ENCODE assay signal across 23 cellular contexts in genomic region chr10:107913317-107914294, GRCh38.
A peak's percentile ranks its signal among the peaks of the same experiment; 100 is the strongest.
DNase-seq lines count a peak whose midpoint lies in the region; ATAC-seq and TF ChIP-seq lines count a peak whose summit lies in the region.
"Had no signal": no experiment of that assay in that cellular context is flagged by ENCODE, and none has a peak within 500 bp of the region (broad histone marks: within the 10 kb centered on the region; RNA-seq: fewer than 3 reads in every experiment).

No MANE protein-coding gene starts in this region.

- 38 to 64% methylated on average over 2 to 5 of the region's 6 CpGs for WGBS in endodermal cell (ENCODE audit: insufficient coverage in 1 of 2, insufficient read length in 1 of 2), 2 experiments

- TF ChIP-seq CTCF in cardiac muscle cell (IDR thresholded peaks at IDR 0.05; ENCODE audit: low read depth, low read length) (no peak), endodermal cell (conservative IDR thresholded peaks at IDR 0.05) (no peak), mesothelial cell of epicardium (IDR thresholded peaks at IDR 0.05; ENCODE audit: unreplicated experiment) (no peak)

- H3K4me1 Mint-ChIP-seq in endodermal cell, result peaks cover 28% of the 10 kb centered on the region
- peaks cover 18% of the 10 kb centered on the region for H3K4me1 Mint-ChIP-seq in mesothelial cell of epicardium
- H3K4me1 Mint-ChIP-seq: activated naive CD8-positive, alpha-beta T cell treated with anti-CD3 and anti-CD28 coated beads, Interleukin-2, amount 50 U/mL, for 24 hours; CD4-positive, alpha-beta memory T cell had no signal

- no peak overlapping the region for H3K27ac ChIP-seq in cardiac muscle cell
- no peak overlapping the region for H3K27ac ChIP-seq in endodermal cell (ENCODE audit: low read depth, low read length)
- H3K27ac ChIP-seq: A549, heart right ventricle, left ventricle myocardium inferior, right atrium auricular region, thoracic aorta had no signal

- ATAC-seq in Right ventricle myocardium inferior, result no peak
- ATAC-seq in GM19452 (IDR thresholded peaks at IDR 0.05; ENCODE audit: unreplicated experiment), result no peak
- no peak for ATAC-seq in HG02759 (IDR thresholded peaks at IDR 0.05; ENCODE audit: unreplicated experiment)
- ATAC-seq: activated naive CD8-positive, alpha-beta T cell treated with anti-CD3 and anti-CD28 coated beads, Interleukin-2, amount 50 U/mL, for 24 hours; heart right ventricle had no signal

- DNase-seq in cardiac muscle cell (ENCODE audit: low read depth in 1 of 2, low spot score in 1 of 2), result peak; percentile 1 to 19
- DNase-seq in Right ventricle myocardium inferior (ENCODE audit: missing footprints), result no peak
- peak; percentile 65 for DNase-seq in endodermal cell
- DNase-seq in mesothelial cell of epicardium (ENCODE audit: low spot score in 2 of 2, unreplicated experiment in 2 of 2), result no peak
- DNase-seq in UCSD-AML1 (lab: John Stamatoyannopoulos, UW; ENCODE audit: unreplicated experiment), result no peak
- no peak for DNase-seq in mesenteric fat pad (ENCODE audit: low spot score)
- DNase-seq: activated CD4-positive, alpha-beta memory T cell treated with anti-CD3 and anti-CD28 coated beads for 36 hours; activated naive CD8-positive, alpha-beta T cell treated with anti-CD3 and anti-CD28 coated beads, Interleukin-2, amount 50 U/mL, for 24 hours; activated T-cell treated with anti-CD3 and anti-CD28 coated beads, Interleukin-2, amount 50 U/mL, for 48 hours; CD4-positive, alpha-beta memory T cell; HCEC 1CT; heart right ventricle; IMR-90; left ventricle myocardium inferior; naive B cell; NCI-H2081; NCI-H526 treated with DMSO at 0.1 percent for 48 hours; PC-3 had no signal

- no peaks in the 10 kb centered on the region for H3K36me3 ChIP-seq in cardiac muscle cell
- H3K36me3 ChIP-seq in endodermal cell (ENCODE audit: control insufficient read depth, insufficient read depth, low read length), result no peaks in the 10 kb centered on the region
- H3K36me3 ChIP-seq: heart right ventricle, left ventricle myocardium inferior, right atrium auricular region, thoracic aorta had no signal

- H3K27me3 Mint-ChIP-seq in endodermal cell (ENCODE audit: insufficient read depth) (peaks cover 29% of the 10 kb centered on the region), mesothelial cell of epicardium (ENCODE audit: low read depth) (peaks cover 74% of the 10 kb centered on the region)
- H3K27me3 Mint-ChIP-seq: CD4-positive, alpha-beta memory T cell had no signal

- H3K4me3 ChIP-seq in cardiac muscle cell (peak overlapping the region; percentile 57), endodermal cell (ENCODE audit: low read length) (peak overlapping the region; percentile 81)
- H3K4me3 ChIP-seq: A549, thoracic aorta had no signal

- H3K27me3 ChIP-seq in cardiac muscle cell (peaks cover 3% of the 10 kb centered on the region), endodermal cell (ENCODE audit: control insufficient read depth, insufficient read depth, low read length, poor library complexity, severe bottlenecking) (peaks cover 11% of the 10 kb centered on the region)

- H3K9me3 Mint-ChIP-seq in endodermal cell (no peaks in the 10 kb centered on the region), mesothelial cell of epicardium (peaks cover 2% of the 10 kb centered on the region)

- H3K9me3 ChIP-seq in cardiac muscle cell (ENCODE audit: low read depth) (no peaks in the 10 kb centered on the region), endodermal cell (ENCODE audit: control insufficient read depth, low read length) (no peaks in the 10 kb centered on the region)
- H3K9me3 ChIP-seq: A549, right atrium auricular region, thoracic aorta had no signal

- H3K36me3 Mint-ChIP-seq in endodermal cell (ENCODE audit: low read depth), result no peaks in the 10 kb centered on the region
- no peaks in the 10 kb centered on the region for H3K36me3 Mint-ChIP-seq in mesothelial cell of epicardium
- H3K36me3 Mint-ChIP-seq: CD4-positive, alpha-beta memory T cell; naive B cell had no signal

- H3K4me3 Mint-ChIP-seq in endodermal cell (peak overlapping the region; percentile 65), mesothelial cell of epicardium (peak overlapping the region; percentile 70)
- H3K4me3 Mint-ChIP-seq: activated CD4-positive, alpha-beta memory T cell treated with anti-CD3 and anti-CD28 coated beads for 36 hours; activated naive CD8-positive, alpha-beta T cell treated with anti-CD3 and anti-CD28 coated beads, Interleukin-2, amount 50 U/mL, for 24 hours; CD4-positive, alpha-beta memory T cell had no signal

- H3K9ac ChIP-seq in endodermal cell (ENCODE audit: extremely low read depth, low read length, poor library complexity, severe bottlenecking), result no peak overlapping the region

- H3K27ac Mint-ChIP-seq in endodermal cell (no peak overlapping the region), mesothelial cell of epicardium (no peak overlapping the region)
- H3K27ac Mint-ChIP-seq: activated CD4-positive, alpha-beta memory T cell treated with anti-CD3 and anti-CD28 coated beads for 36 hours; activated naive CD8-positive, alpha-beta T cell treated with anti-CD3 and anti-CD28 coated beads, Interleukin-2, amount 50 U/mL, for 24 hours; CD4-positive, alpha-beta memory T cell had no signal

- intact Hi-C loops in Right ventricle myocardium inferior (cut with DNase I), result no loop called here

- H3K4me1 ChIP-seq in cardiac muscle cell (ENCODE audit: low read depth), result peaks cover 5% of the 10 kb centered on the region
- no peaks in the 10 kb centered on the region for H3K4me1 ChIP-seq in endodermal cell (ENCODE audit: control insufficient read depth, insufficient read depth, low read length)
- H3K4me1 ChIP-seq: A549 had no signal

Comparison
In these comparisons a context has a peak if more than half of its experiments do, and no peak if none do; other contexts are left out.
1. DNase-seq: peak in cardiac muscle cell (2 of 2) and endodermal cell (single experiment); none in Right ventricle myocardium inferior (single experiment), mesothelial cell of epicardium (0 of 2), UCSD-AML1 (single experiment) and mesenteric fat pad (single experiment).